ENCODE assay signal across 8 cellular contexts in the genomic region with DNA sequence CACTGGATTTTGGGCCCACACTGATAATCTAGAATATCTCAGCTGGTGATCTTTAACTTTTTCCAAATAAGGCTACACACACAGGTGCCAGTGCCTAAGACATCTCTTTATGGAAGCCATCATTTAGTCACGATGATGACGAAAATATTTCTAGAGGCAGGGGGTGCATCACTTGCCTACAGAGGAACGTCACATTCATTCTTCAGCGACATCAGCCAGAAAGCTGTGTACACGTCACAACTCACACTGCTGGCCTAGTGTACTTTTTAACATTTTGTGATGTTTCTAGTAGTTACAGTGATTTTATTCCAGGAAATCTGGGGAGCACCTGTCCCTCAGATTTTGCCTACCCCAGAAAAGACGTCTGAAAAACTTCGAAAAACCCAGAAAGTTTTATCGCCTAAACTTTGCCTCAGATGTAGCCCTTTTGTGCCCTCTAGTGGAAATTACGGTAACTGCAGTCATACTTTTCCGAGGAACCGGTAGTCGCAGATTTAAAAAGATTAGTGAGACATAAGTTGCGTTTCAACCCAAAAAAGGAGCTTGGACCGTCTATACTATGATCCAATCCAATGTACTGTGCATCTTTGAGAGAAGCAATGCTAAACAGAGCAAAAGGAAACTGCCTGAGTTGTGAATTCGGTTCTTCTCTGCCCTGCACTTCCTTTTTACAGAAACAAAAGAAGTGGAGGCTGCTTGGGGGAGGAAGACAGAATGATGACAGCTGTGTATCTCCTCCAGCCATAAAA.
DNase-seq lines count a peak whose midpoint lies in the region; ATAC-seq and TF ChIP-seq lines count a peak whose summit lies in the region.

No MANE protein-coding gene starts in this region.

- H3K4me3 Mint-ChIP-seq in activated CD8-positive, alpha-beta T cell treated with anti-CD3 and anti-CD28 coated beads for 36 hours = peak overlapping the region; percentile 77

- peak overlapping the region; percentile 43 for H3K4me3 ChIP-seq in suprapubic skin

- H3K27me3 ChIP-seq in suprapubic skin = no peaks in the 10 kb centered on the region

- intact Hi-C loops in activated CD8-positive, alpha-beta T cell treated with anti-CD3 and anti-CD28 coated beads for 36 hours (cut with micrococcal nuclease) = loop anchor here (10.0 kb wide), 1 partner anchor 510 kb away; a partner anchor contains a TSS

- H3K27ac ChIP-seq in suprapubic skin = no peak overlapping the region

- DNase-seq in C1 segment of cervical spinal cord (lab: John Stamatoyannopoulos, UW) = peak in 9 of 14 donors; percentile 14 to 38 (median 27)
- peak; percentile 78 to 85 for DNase-seq in NCI-H524 (lab: John Stamatoyannopoulos, UW)
- DNase-seq in activated CD8-positive, alpha-beta T cell treated with anti-CD3 and anti-CD28 coated beads for 36 hours = peak; percentile 70
- DNase-seq in myocyte (ENCODE audit: low read depth) = peak; percentile 85
- DNase-seq in suprapubic skin (ENCODE audit: low spot score in 2 of 2) = no peak

- no peaks in the 10 kb centered on the region for H3K36me3 Mint-ChIP-seq in activated CD8-positive, alpha-beta T cell treated with anti-CD3 and anti-CD28 coated beads for 36 hours (ENCODE audit: low read depth)

- H3K36me3 ChIP-seq in suprapubic skin = no peaks in the 10 kb centered on the region

- H3K9me3 Mint-ChIP-seq in activated CD8-positive, alpha-beta T cell treated with anti-CD3 and anti-CD28 coated beads for 36 hours = no peaks in the 10 kb centered on the region

- no peaks in the 10 kb centered on the region for H3K27me3 Mint-ChIP-seq in activated CD8-positive, alpha-beta T cell treated with anti-CD3 and anti-CD28 coated beads for 36 hours

- ATAC-seq in GM18867 (IDR thresholded peaks at IDR 0.05; ENCODE audit: unreplicated experiment) (peak; percentile 71), HG03175 (IDR thresholded peaks at IDR 0.05; ENCODE audit: unreplicated experiment) (peak; percentile 63), esophagus mucosa (peak; percentile 29)
- peak; percentile 78 for ATAC-seq in activated CD8-positive, alpha-beta T cell treated with anti-CD3 and anti-CD28 coated beads for 36 hours

- peak; percentile 81 for TF ChIP-seq CTCF in activated CD8-positive, alpha-beta T cell treated with anti-CD3 and anti-CD28 coated beads for 36 hours (IDR thresholded peaks at IDR 0.05)
- TF ChIP-seq CTCF in suprapubic skin (IDR thresholded peaks at IDR 0.05) = peak; percentile 79 to 88

- POLR2A ChIA-PET in activated CD8-positive, alpha-beta T cell treated with anti-CD3 and anti-CD28 coated beads for 36 hours (lab: Charles Lee) = interaction anchor here (0.6 to 1.3 kb wide), 3 partner anchors 8 to 243 kb away, joined by 3 to 4 read pairs (median 3); no protein-coding TSS in a partner anchor

- peaks cover 8% of the 10 kb centered on the region for H3K4me1 ChIP-seq in suprapubic skin

- CTCF ChIA-PET in activated CD8-positive, alpha-beta T cell treated with anti-CD3 and anti-CD28 coated beads for 36 hours (lab: Charles Lee) = interaction anchor here (0.6 to 3.5 kb wide), 40 partner anchors 9 to 522 kb away, joined by 3 to 50 read pairs (median 4); a partner anchor contains a TSS

- H3K9me3 ChIP-seq in suprapubic skin = no peaks in the 10 kb centered on the region

- WGBS in suprapubic skin = 17% methylated on average over 15 of the region's 15 CpGs

- peak overlapping the region; percentile 85 for H3K27ac Mint-ChIP-seq in activated CD8-positive, alpha-beta T cell treated with anti-CD3 and anti-CD28 coated beads for 36 hours

- no peak for TF ChIP-seq POLR2A in suprapubic skin (IDR thresholded peaks at IDR 0.05)

- TF ChIP-seq EP300 in suprapubic skin (IDR thresholded peaks at IDR 0.05) = no peak

- H3K4me1 Mint-ChIP-seq in activated CD8-positive, alpha-beta T cell treated with anti-CD3 and anti-CD28 coated beads for 36 hours (ENCODE audit: low read depth) = peaks cover 6% of the 10 kb centered on the region

Comparison
In these comparisons a context has a peak if more than half of its experiments do, and no peak if none do; other contexts are left out.
1. DNase-seq: peak in C1 segment of cervical spinal cord (9 of 14), NCI-H524 (2 of 2), activated CD8-positive, alpha-beta T cell treated with anti-CD3 and anti-CD28 coated beads for 36 hours (single experiment) and myocyte (single experiment); none in suprapubic skin (0 of 2).
2. Peak in every context shown above with its lines, with median percentiles within 50 percentile points of each other: ATAC-seq.